ENCODE assay signal across 18 cellular contexts in genomic region chr10:67385566-67385965, GRCh38.
"Had no signal": no experiment of that assay in that cellular context is flagged by ENCODE, and none has a peak within 500 bp of the region (broad histone marks: within the 10 kb centered on the region; RNA-seq: fewer than 3 reads in every experiment).

No MANE protein-coding gene starts in this region.

- H3K27ac Mint-ChIP-seq: endodermal cell; naive thymus-derived CD4-positive, alpha-beta T cell; T-cell had no signal

- H3K9me3 Mint-ChIP-seq: T-cell had no signal

- H3K27ac ChIP-seq: ascending aorta, cardiac muscle cell, right atrium auricular region, skin epidermis, transverse colon had no signal

- ATAC-seq: left colon; naive thymus-derived CD4-positive, alpha-beta T cell; T-cell had no signal

- H3K4me3 Mint-ChIP-seq: T-cell had no signal

- H3K27me3 ChIP-seq: ascending aorta, cardiac muscle cell, right atrium auricular region, transverse colon had no signal

- H3K4me3 ChIP-seq: ascending aorta, cardiac muscle cell, lung, right atrium auricular region, skin epidermis, transverse colon had no signal

- H3K36me3 Mint-ChIP-seq: naive thymus-derived CD4-positive, alpha-beta T cell; T-cell had no signal

- H3K36me3 ChIP-seq: ascending aorta, cardiac muscle cell, right atrium auricular region, transverse colon had no signal

- H3K4me1 ChIP-seq: ascending aorta, right atrium auricular region, transverse colon had no signal

- DNase-seq: activated CD4-positive, CD25-positive, alpha-beta regulatory T cell treated with anti-CD3 and anti-CD28 coated beads, Interleukin-2, amount 50 U/mL, for 72 hours; activated naive CD4-positive, alpha-beta T cell; endodermal cell; head of caudate nucleus; left colon; naive thymus-derived CD4-positive, alpha-beta T cell; nucleus accumbens; stimulated activated CD4-positive, alpha-beta T cell treated with anti-CD3 and anti-CD28 coated beads, Interleukin-15, amount 100 ng/mL, for 24 hours; stimulated activated CD4-positive, alpha-beta T cell treated with anti-CD3 and anti-CD28 coated beads, Interleukin-4, amount 100 ng/mL, for 24 hours; stimulated activated naive CD4-positive, alpha-beta T cell treated with Interleukin-2 at 50 U/mL for 16 hours; T-cell; T-helper 9 cell; transverse colon had no signal

- H3K9me3 ChIP-seq: ascending aorta, right atrium auricular region, transverse colon had no signal
